In genomic region chr1:47915677-47916353, GRCh38 we compare ENCODE assay signal across 1 cellular context.
TF ChIP-seq lines count a peak whose summit lies in the region.

No MANE protein-coding gene starts in this region.

TF ChIP-seq in WTC11, 78 proteins besides CTCF, POLR2A, EP300 and RAD21 (continued from another document):
- TF ChIP-seq ZBTB43 (CRISPR knock-in tag; IDR thresholded peaks at IDR 0.05) (no peak), ZNF219 (CRISPR knock-in tag; IDR thresholded peaks at IDR 0.05; ENCODE audit: borderline replicate concordance) (no peak), RELA (CRISPR knock-in tag; IDR thresholded peaks at IDR 0.05; ENCODE audit: borderline replicate concordance) (no peak)
TF ChIP-seq in WTC11: peak in this region for 0.
